Comparison of ENCODE assay signal across 22 cellular contexts in genomic region chr14:39181026-39181692, GRCh38. TPM values are rescaled to one million over a fixed set of nuclear protein-coding genes. Genes with fewer than 3 reads are reported as not detected.
A peak's percentile ranks its signal among the peaks of the same experiment; 100 is the strongest.
DNase-seq lines count a peak whose midpoint lies in the region; ATAC-seq, FAIRE-seq and TF ChIP-seq lines count a peak whose summit lies in the region.
"Had no signal": no experiment of that assay in that cellular context is flagged by ENCODE, and none has a peak within 500 bp of the region (broad histone marks: within the 10 kb centered on the region; RNA-seq: fewer than 3 reads in every experiment).

No MANE protein-coding gene starts in this region.

- H3K4me2 ChIP-seq in IMR-90 (ENCODE audit: low read depth, low read length) (no peak overlapping the region), mammary epithelial cell (ENCODE audit: insufficient read depth, low read depth, low read length) (no peak overlapping the region)

- TF ChIP-seq POLR2A in IMR-90 (IDR thresholded peaks at IDR 0.05; ENCODE audit: low read depth, low read length): peak; percentile 22; the same call in 1 of the 2 replicates

- H3K4me3 ChIP-seq in IMR-90 (ENCODE audit: insufficient read depth, low read depth, low read length) (no peak overlapping the region), mammary epithelial cell (replicated peaks in 1 of 3; ENCODE audit: insufficient read depth in 1 of 3, low read depth in 2 of 3, low read length in 3 of 3) (no peak overlapping the region), mesodermal cell (ENCODE audit: extremely low read depth, insufficient read depth, low read length, poor library complexity, severe bottlenecking) (no peak overlapping the region), kidney (ENCODE audit: low read length in 2 of 2) (no peak overlapping the region)
- H3K4me3 ChIP-seq: mucosa of descending colon had no signal

- CTCF ChIA-PET in activated CD8-positive, alpha-beta memory T cell treated with anti-CD3 and anti-CD28 coated beads, Interleukin-2, amount 10 ng/mL, durations not matched to agents 7 days and 5 days (lab: Charles Lee): no interaction called here
- CTCF ChIA-PET in IMR-90 (lab: Yijun Ruan, JAX): no interaction called here
- CTCF ChIA-PET in mammary epithelial cell (lab: Charles Lee; ENCODE audit: low non-redundant PET): no interaction called here

- H4K20me1 ChIP-seq in IMR-90 (ENCODE audit: insufficient read depth, low read length) (peaks cover 24% of the 10 kb centered on the region), mammary epithelial cell (ENCODE audit: insufficient read depth, low read length) (no peaks in the 10 kb centered on the region)

- H2AK9ac ChIP-seq in IMR-90 (replicated peaks; ENCODE audit: low read depth, low read length, poor library complexity): no peak overlapping the region

- POLR2A ChIA-PET in IMR-90 (lab: Charles Lee; ENCODE audit: unreplicated experiment): no interaction called here

- dilution Hi-C loops in IMR-90 (cut with HindIII; ENCODE audit: low sequenced_read_pairs, unreplicated experiment): no loop called here
- dilution Hi-C loops in mammary epithelial cell (cut with HindIII; ENCODE audit: low sequenced_read_pairs): no loop called here

- H3K36me3 Mint-ChIP-seq in activated CD8-positive, alpha-beta memory T cell treated with anti-CD3 and anti-CD28 coated beads, Interleukin-2, amount 10 ng/mL, durations not matched to agents 7 days and 5 days: peaks cover 54% of the 10 kb centered on the region
- H3K36me3 Mint-ChIP-seq in natural killer cell treated with Interleukin-12 subunit alpha and Interleukin-12 subunit beta and Interleukin-15 and Interleukin-18, amount 100 ng/mL, for 72 hours: peaks cover 21% of the 10 kb centered on the region

- H4K91ac ChIP-seq in IMR-90 (ENCODE audit: insufficient read depth, low read depth, low read length): no peak overlapping the region

- no peak overlapping the region for H4K8ac ChIP-seq in IMR-90 (ENCODE audit: low read depth in 2 of 2, low read length in 2 of 2)

- 0 out of 2 replicates have a peak, but pooled peaks cover 3% of the 10 kb centered on the region for H3K9me1 ChIP-seq in IMR-90 (ENCODE audit: insufficient read depth, low read length)

- H4K5ac ChIP-seq in IMR-90 (ENCODE audit: low read depth, low read length): no peak overlapping the region

- no peak overlapping the region for H2AK5ac ChIP-seq in IMR-90 (ENCODE audit: low read depth, low read length)

- H2BK20ac ChIP-seq in IMR-90 (ENCODE audit: low read depth, low read length): no peak overlapping the region

- peaks cover 25 to 46% of the 10 kb centered on the region in 2 experiments for H3K79me1 ChIP-seq in IMR-90 (ENCODE audit: low read depth in 1 of 2, low read length in 2 of 2)

- H2BK15ac ChIP-seq in IMR-90 (ENCODE audit: low read depth, low read length): no peak overlapping the region

- BruUV-seq in IMR-90 (replicated peaks; lab: Mats Ljungman, UMichigan) (TSS peak; percentile 76), mammary epithelial cell (replicated peaks; lab: Mats Ljungman, UMichigan) (TSS peak; percentile 6)

- peak; percentile 26 for ATAC-seq in activated CD8-positive, alpha-beta memory T cell treated with anti-CD3 and anti-CD28 coated beads, Interleukin-2, amount 10 ng/mL, durations not matched to agents 7 days and 5 days
- ATAC-seq in IMR-90 (ENCODE audit: low read depth): no peak
- ATAC-seq in natural killer cell treated with Interleukin-12 subunit alpha and Interleukin-12 subunit beta and Interleukin-15 and Interleukin-18, amount 100 ng/mL, for 72 hours: no peak
- ATAC-seq: left lobe of liver, mucosa of descending colon had no signal

- peaks cover 37% of the 10 kb centered on the region for H3K4me1 Mint-ChIP-seq in activated CD8-positive, alpha-beta memory T cell treated with anti-CD3 and anti-CD28 coated beads, Interleukin-2, amount 10 ng/mL, durations not matched to agents 7 days and 5 days
- H3K4me1 Mint-ChIP-seq in natural killer cell treated with Interleukin-12 subunit alpha and Interleukin-12 subunit beta and Interleukin-15 and Interleukin-18, amount 100 ng/mL, for 72 hours (ENCODE audit: low read depth in 2 of 2): peaks cover 15 to 19% of the 10 kb centered on the region in 2 donors

- no peak overlapping the region for H3K4ac ChIP-seq in IMR-90 (ENCODE audit: low read depth, low read length)

- in situ Hi-C loops in IMR-90 (cut with MboI; ENCODE audit: low sequenced_read_pairs): no loop called here
- in situ Hi-C loops in mammary epithelial cell (cut with MboI; ENCODE audit: low sequenced_read_pairs in 2 of 2): no loop called here
- in situ Hi-C loops in GM13976 (cut with MboI; ENCODE audit: low sequenced_read_pairs, unreplicated experiment): no loop called here

- H3K27ac Mint-ChIP-seq in activated CD8-positive, alpha-beta memory T cell treated with anti-CD3 and anti-CD28 coated beads, Interleukin-2, amount 10 ng/mL, durations not matched to agents 7 days and 5 days: no peak overlapping the region
- H3K27ac Mint-ChIP-seq in natural killer cell treated with Interleukin-12 subunit alpha and Interleukin-12 subunit beta and Interleukin-15 and Interleukin-18, amount 100 ng/mL, for 72 hours: no peak overlapping the region
- H3K27ac Mint-ChIP-seq: CD4-positive, alpha-beta memory T cell had no signal

- H3K27ac ChIP-seq in IMR-90 (ENCODE audit: insufficient read depth, low read length): peak overlapping the region; percentile 7; the same call in 1 of the 2 replicates
- H3K27ac ChIP-seq in mammary epithelial cell (ENCODE audit: insufficient read depth, low read depth, low read length): no peak overlapping the region
- peak overlapping the region; percentile 8 for H3K27ac ChIP-seq in mesodermal cell (ENCODE audit: low read depth, low read length, severe bottlenecking)
- no peak overlapping the region for H3K27ac ChIP-seq in kidney (ENCODE audit: low read depth in 2 of 2, low read length in 2 of 2)
- H3K27ac ChIP-seq: RWPE1 had no signal

- H3K18ac ChIP-seq in IMR-90 (ENCODE audit: low read depth, low read length): no peak overlapping the region

- TF ChIP-seq CTCF in IMR-90 (conservative IDR thresholded peaks at IDR 0.05; ENCODE audit: low read depth, low read length) (no peak), mammary epithelial cell (conservative IDR thresholded peaks at IDR 0.05 in 1 of 2, IDR thresholded peaks at IDR 0.05 in 1 of 2; ENCODE audit: extremely low read depth in 1 of 2, insufficient read depth in 1 of 2, low read depth in 1 of 2, low read length in 2 of 2) (no peak), GM13976 (IDR thresholded peaks at IDR 0.05; ENCODE audit: borderline replicate concordance, control extremely low read depth, extremely low read depth, insufficient read depth, missing control alignments) (no peak), kidney (IDR thresholded peaks at IDR 0.05; ENCODE audit: borderline replicate concordance, extremely low read depth, insufficient read depth) (no peak)

- H3K9ac ChIP-seq in IMR-90 (ENCODE audit: low read depth, low read length) (no peak overlapping the region), mammary epithelial cell (ENCODE audit: insufficient read depth, low read length) (no peak overlapping the region), kidney (ENCODE audit: low read length in 2 of 2) (no peak overlapping the region)

- H3K14ac ChIP-seq in IMR-90 (replicated peaks; ENCODE audit: low read depth, low read length): no peak overlapping the region

- intact Hi-C loops in IMR-90 (cut with micrococcal nuclease): no loop called here
- intact Hi-C loops in mammary epithelial cell (cut with micrococcal nuclease): no loop called here
- intact Hi-C loops in kidney (cut with DNase I): no loop called here

- H3K4me3 Mint-ChIP-seq in activated CD8-positive, alpha-beta memory T cell treated with anti-CD3 and anti-CD28 coated beads, Interleukin-2, amount 10 ng/mL, durations not matched to agents 7 days and 5 days: no peak overlapping the region
- no peak overlapping the region for H3K4me3 Mint-ChIP-seq in natural killer cell treated with Interleukin-12 subunit alpha and Interleukin-12 subunit beta and Interleukin-15 and Interleukin-18, amount 100 ng/mL, for 72 hours
- H3K4me3 Mint-ChIP-seq: CD4-positive, alpha-beta memory T cell had no signal

- DNase-seq in activated CD8-positive, alpha-beta memory T cell treated with anti-CD3 and anti-CD28 coated beads, Interleukin-2, amount 10 ng/mL, durations not matched to agents 7 days and 5 days: no peak
- no peak for DNase-seq in activated CD8-positive, alpha-beta memory T cell treated with anti-CD3 and anti-CD28 coated beads, Interleukin-2, amount 50 U/mL, for 4 hours
- DNase-seq in IMR-90: no peak
- DNase-seq in mammary epithelial cell: no peak
- no peak for DNase-seq in natural killer cell treated with Interleukin-12 subunit alpha and Interleukin-12 subunit beta and Interleukin-15 and Interleukin-18, amount 100 ng/mL, for 72 hours (ENCODE audit: low spot score)
- no peak for DNase-seq in GM13976 (ENCODE audit: low spot score)
- DNase-seq in kidney: no peak
- DNase-seq: activated CD4-positive, alpha-beta T cell treated with anti-CD3 and anti-CD28 coated beads for 1 hour; activated gamma-delta T cell; caudate nucleus; CD4-positive, alpha-beta memory T cell; glutamatergic neuron; H7; MM.1S; mucosa of descending colon; NCI-H1694; NCI-H2227 treated with DMSO at 0.1 percent for 48 hours; NK-92 treated with Interleukin-12 subunit alpha and Interleukin-12 subunit beta, amount 100 ng/mL, for 24 hours; T1000 had no signal

- no peaks in the 10 kb centered on the region for H3K27me3 Mint-ChIP-seq in activated CD8-positive, alpha-beta memory T cell treated with anti-CD3 and anti-CD28 coated beads, Interleukin-2, amount 10 ng/mL, durations not matched to agents 7 days and 5 days
- no peaks in the 10 kb centered on the region for H3K27me3 Mint-ChIP-seq in natural killer cell treated with Interleukin-12 subunit alpha and Interleukin-12 subunit beta and Interleukin-15 and Interleukin-18, amount 100 ng/mL, for 72 hours
- H3K27me3 Mint-ChIP-seq: CD4-positive, alpha-beta memory T cell had no signal

- H3K36me3 ChIP-seq in IMR-90 (ENCODE audit: control insufficient read depth, insufficient read depth, low read length): peaks cover 49% of the 10 kb centered on the region
- peaks cover 56% of the 10 kb centered on the region for H3K36me3 ChIP-seq in mammary epithelial cell (ENCODE audit: insufficient read depth, low read length)
- peaks cover 85% of the 10 kb centered on the region for H3K36me3 ChIP-seq in mesodermal cell (ENCODE audit: control insufficient read depth, insufficient read depth, low read length)
- H3K36me3 ChIP-seq in kidney (ENCODE audit: control insufficient read depth in 1 of 2, insufficient read depth in 2 of 2, low read length in 2 of 2): peaks cover 35 to 56% of the 10 kb centered on the region in 2 donors

- H3K9me3 Mint-ChIP-seq in activated CD8-positive, alpha-beta memory T cell treated with anti-CD3 and anti-CD28 coated beads, Interleukin-2, amount 10 ng/mL, durations not matched to agents 7 days and 5 days (ENCODE audit: low read depth): no peaks in the 10 kb centered on the region
- H3K9me3 Mint-ChIP-seq in natural killer cell treated with Interleukin-12 subunit alpha and Interleukin-12 subunit beta and Interleukin-15 and Interleukin-18, amount 100 ng/mL, for 72 hours: no peaks in the 10 kb centered on the region
- H3K9me3 Mint-ChIP-seq: CD4-positive, alpha-beta memory T cell had no signal

- H3K27me3 ChIP-seq in IMR-90 (ENCODE audit: control insufficient read depth, insufficient read depth, low read length) (no peaks in the 10 kb centered on the region), mammary epithelial cell (ENCODE audit: insufficient read depth, low read length) (no peaks in the 10 kb centered on the region)

- H3K4me1 ChIP-seq in IMR-90 (ENCODE audit: control insufficient read depth, insufficient read depth, low read length) (no peaks in the 10 kb centered on the region; the same call in 1 of the 2 replicates), mammary epithelial cell (ENCODE audit: insufficient read depth, low read length) (peaks cover 7% of the 10 kb centered on the region), mesodermal cell (ENCODE audit: control insufficient read depth, insufficient read depth, low read length, poor library complexity, severe bottlenecking) (no peaks in the 10 kb centered on the region), kidney (ENCODE audit: control insufficient read depth in 1 of 2, insufficient read depth in 1 of 2, low read depth in 1 of 2, low read length in 2 of 2) (peaks cover 4 to 8% of the 10 kb centered on the region in 2 donors)

- no peak overlapping the region for H2BK120ac ChIP-seq in IMR-90 (ENCODE audit: low read depth, low read length)

- peaks cover 58% of the 10 kb centered on the region for H3K79me2 ChIP-seq in mammary epithelial cell (ENCODE audit: insufficient read depth, low read length)

- 98% methylated on average over 6 of the region's 7 CpGs; no CpG with 5 or more reads in 1 of the 2 experiments for WGBS in IMR-90 (ENCODE audit: extremely low coverage in 2 of 2, insufficient read length in 1 of 2), 2 experiments
- WGBS in mammary epithelial cell (ENCODE audit: low coverage, missing lambda C conversion rate): 93% methylated on average over 7 of the region's 7 CpGs
- WGBS in mesodermal cell (ENCODE audit: insufficient coverage in 2 of 2), 2 experiments: 94 to 96% methylated on average over 7 of the region's 7 CpGs

- no peak for FAIRE-seq in kidney (lab: Jason Lieb, UNC)

- no peak overlapping the region for H3K56ac ChIP-seq in IMR-90 (ENCODE audit: extremely low read depth, insufficient read depth, low read length)

- no peak overlapping the region for H2AFZ ChIP-seq in IMR-90 (replicated peaks; ENCODE audit: low read length, poor library complexity)
- no peak overlapping the region for H2AFZ ChIP-seq in mammary epithelial cell (ENCODE audit: low read depth, low read length)

- no peak for TF ChIP-seq RAD21 in IMR-90 (IDR thresholded peaks at IDR 0.05; ENCODE audit: low read length)

- no peak overlapping the region for H2BK5ac ChIP-seq in IMR-90 (ENCODE audit: low read depth, low read length, poor library complexity, severe bottlenecking)

- no peaks in the 10 kb centered on the region for H3K9me3 ChIP-seq in IMR-90 (ENCODE audit: control insufficient read depth, insufficient read depth, low read length)
- H3K9me3 ChIP-seq in mammary epithelial cell (replicated peaks; ENCODE audit: insufficient read depth, low read length): no peaks in the 10 kb centered on the region
- H3K9me3 ChIP-seq in mesodermal cell (ENCODE audit: control insufficient read depth, low read length): no peaks in the 10 kb centered on the region
- no peaks in the 10 kb centered on the region for H3K9me3 ChIP-seq in kidney (ENCODE audit: control insufficient read depth in 1 of 2, low read length in 2 of 2)
- H3K9me3 ChIP-seq: mucosa of descending colon had no signal

- no peak overlapping the region for H3K23ac ChIP-seq in IMR-90 (ENCODE audit: low read depth, low read length)

RNA-seq across cellular contexts. Expression of gene PNN, which starts 6.1 kb away (rescaled TPM):
- total RNA-seq in activated CD8-positive, alpha-beta memory T cell treated with anti-CD3 and anti-CD28 coated beads, Interleukin-2, amount 10 ng/mL, durations not matched to agents 7 days and 5 days: 100 to 1,000 TPM in 1 of 2 experiments, 10 to 100 TPM in 1; 96.2 to 133 TPM
- total RNA-seq in IMR-90 (2012; rRNA removed): 14.9 and 23.6 TPM in 2 replicates
- polyA plus RNA-seq in IMR-90 (2012; rRNA removed): 20.6 and 28.8 TPM in 2 replicates
- polyA plus RNA-seq in IMR-90 (2012; cell fraction: cytosol; rRNA removed): 5.7 and 13.3 TPM in 2 replicates
- polyA plus RNA-seq in IMR-90 (2012; cell fraction: nucleus; rRNA removed; ENCODE audit: low replicate concordance): 68.5 and 247 TPM in 2 replicates
- 10 to 100 TPM; 12.7 to 68.9 TPM for total RNA-seq in mammary epithelial cell
- 12.3 TPM for polyA plus RNA-seq in mammary epithelial cell
- 24.3 TPM for polyA minus RNA-seq in mammary epithelial cell
- polyA plus RNA-seq in mesodermal cell (2013, experiment 1 of 2): 58.2 TPM
- polyA plus RNA-seq in mesodermal cell (2013, experiment 2 of 2): 66.1 TPM
- 100 to 1,000 TPM in 1 of 2 donors, 10 to 100 TPM in 1; 71.0 to 161 TPM for total RNA-seq in natural killer cell treated with Interleukin-12 subunit alpha and Interleukin-12 subunit beta and Interleukin-15 and Interleukin-18, amount 100 ng/mL, for 72 hours
- total RNA-seq in kidney: 46.2 TPM
- 27.2 TPM for polyA plus RNA-seq in kidney (ENCODE audit: insufficient read depth, low read depth, low replicate concordance)

RNA-seq across cellular contexts. Expression of gene TRAPPC6B, which starts 11.0 kb away (rescaled TPM):
- 10 to 100 TPM; 25.0 to 25.6 TPM for total RNA-seq in activated CD8-positive, alpha-beta memory T cell treated with anti-CD3 and anti-CD28 coated beads, Interleukin-2, amount 10 ng/mL, durations not matched to agents 7 days and 5 days
- total RNA-seq in IMR-90 (2012; rRNA removed) (17.0 and 32.8 TPM in 2 replicates), mammary epithelial cell (10 to 100 TPM; 34.3 to 36.3 TPM), kidney (32.9 TPM)
- polyA plus RNA-seq in IMR-90 (2012; rRNA removed) (7.2 and 12.3 TPM in 2 replicates), mammary epithelial cell (12.6 TPM), kidney (ENCODE audit: insufficient read depth, low read depth, low replicate concordance) (19.7 TPM)
- 5.4 and 7.7 TPM in 2 replicates for polyA plus RNA-seq in IMR-90 (2012; cell fraction: cytosol; rRNA removed)
- 8.8 and 30.8 TPM in 2 replicates for polyA plus RNA-seq in IMR-90 (2012; cell fraction: nucleus; rRNA removed; ENCODE audit: low replicate concordance)
- 7.0 TPM for polyA minus RNA-seq in mammary epithelial cell
- polyA plus RNA-seq in mesodermal cell (2013, experiment 1 of 2): 17.0 TPM
- polyA plus RNA-seq in mesodermal cell (2013, experiment 2 of 2): 18.8 TPM
- 10 to 100 TPM; 27.5 to 32.1 TPM for total RNA-seq in natural killer cell treated with Interleukin-12 subunit alpha and Interleukin-12 subunit beta and Interleukin-15 and Interleukin-18, amount 100 ng/mL, for 72 hours

RNA-seq across cellular contexts. Expression of gene MIA2, which starts 52.6 kb away (rescaled TPM):
- total RNA-seq in activated CD8-positive, alpha-beta memory T cell treated with anti-CD3 and anti-CD28 coated beads, Interleukin-2, amount 10 ng/mL, durations not matched to agents 7 days and 5 days: 10 to 100 TPM; 25.6 to 26.9 TPM
- total RNA-seq in IMR-90 (2012; rRNA removed) (3.9 and 7.8 TPM in 2 replicates), mammary epithelial cell (10 to 100 TPM; 39.0 to 39.3 TPM), kidney (65.6 TPM)
- polyA plus RNA-seq in IMR-90 (2012; rRNA removed) (6.8 and 7.0 TPM in 2 replicates), mammary epithelial cell (13.7 TPM), kidney (ENCODE audit: insufficient read depth, low read depth, low replicate concordance) (63.2 TPM)
- polyA plus RNA-seq in IMR-90 (2012; cell fraction: cytosol; rRNA removed): 1.3 and 1.6 TPM in 2 replicates
- polyA plus RNA-seq in IMR-90 (2012; cell fraction: nucleus; rRNA removed; ENCODE audit: low replicate concordance): 2.6 and 14.8 TPM in 2 replicates
- 22.0 TPM for polyA minus RNA-seq in mammary epithelial cell
- 13.2 TPM for polyA plus RNA-seq in mesodermal cell (2013, experiment 1 of 2)
- polyA plus RNA-seq in mesodermal cell (2013, experiment 2 of 2): 17.3 TPM
- total RNA-seq in natural killer cell treated with Interleukin-12 subunit alpha and Interleukin-12 subunit beta and Interleukin-15 and Interleukin-18, amount 100 ng/mL, for 72 hours: 10 to 100 TPM; 26.1 to 26.9 TPM

Comparison
In these comparisons a context has a peak if more than half of its experiments do, and no peak if none do; other contexts are left out.
1. H3K27ac ChIP-seq: peak in IMR-90 (single experiment) and mesodermal cell (single experiment); none in mammary epithelial cell (single experiment) and kidney (0 of 2).